In the genomic region with DNA sequence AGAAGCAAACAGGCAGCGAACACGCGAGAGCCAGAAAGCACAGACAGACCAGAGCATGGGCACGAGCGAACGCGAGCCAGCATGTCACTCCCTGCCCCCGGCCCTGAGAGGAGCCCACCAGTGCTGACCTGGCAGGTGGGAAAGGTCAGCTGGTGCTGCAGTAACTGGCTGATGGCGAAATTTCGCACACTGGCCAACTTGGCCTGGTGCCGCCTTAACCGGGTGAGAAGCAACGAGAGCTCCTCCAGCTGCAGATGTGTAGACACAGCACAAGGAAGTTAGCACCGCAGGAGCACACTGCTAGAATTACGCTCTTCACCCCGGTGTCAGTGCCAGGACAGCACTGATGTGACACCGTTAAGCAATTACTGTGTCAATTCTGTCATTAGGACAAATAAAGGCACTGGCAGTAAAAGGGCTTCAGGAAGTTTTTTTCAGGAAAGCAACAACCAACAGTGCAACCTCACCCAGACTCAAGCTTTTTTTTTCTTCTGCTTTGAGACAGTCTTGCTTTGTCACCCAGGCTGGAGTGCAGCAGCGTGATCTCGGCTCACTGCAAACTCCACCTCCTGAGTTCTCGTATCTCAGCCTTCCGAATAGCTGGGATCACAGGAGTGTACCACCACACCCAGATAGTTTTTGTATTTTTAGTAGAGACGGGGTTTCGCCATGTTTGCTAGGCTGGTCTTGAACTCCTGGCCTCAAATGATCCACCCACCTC, we compare ENCODE assay signal across 1 cellular context.
TF ChIP-seq lines count a peak whose summit lies in the region.

No MANE protein-coding gene starts in this region.

TF ChIP-seq in IMR-90, 13 proteins besides CTCF, POLR2A, EP300 and RAD21 (continued from another document):
- TF ChIP-seq, protein P1, sequence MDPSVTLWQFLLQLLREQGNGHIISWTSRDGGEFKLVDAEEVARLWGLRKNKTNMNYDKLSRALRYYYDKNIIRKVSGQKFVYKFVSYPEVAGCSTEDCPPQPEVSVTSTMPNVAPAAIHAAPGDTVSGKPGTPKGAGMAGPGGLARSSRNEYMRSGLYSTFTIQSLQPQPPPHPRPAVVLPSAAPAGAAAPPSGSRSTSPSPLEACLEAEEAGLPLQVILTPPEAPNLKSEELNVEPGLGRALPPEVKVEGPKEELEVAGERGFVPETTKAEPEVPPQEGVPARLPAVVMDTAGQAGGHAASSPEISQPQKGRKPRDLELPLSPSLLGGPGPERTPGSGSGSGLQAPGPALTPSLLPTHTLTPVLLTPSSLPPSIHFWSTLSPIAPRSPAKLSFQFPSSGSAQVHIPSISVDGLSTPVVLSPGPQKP (IDR thresholded peaks at IDR 0.05; ENCODE audit: borderline replicate concordance, low read depth, low read length): no peak
- TF ChIP-seq MXI1 (IDR thresholded peaks at IDR 0.05; ENCODE audit: borderline replicate concordance, low read depth, low read length) (no peak), MAZ (IDR thresholded peaks at IDR 0.05; ENCODE audit: borderline replicate concordance, low read depth, low read length) (no peak), RCOR1 (IDR thresholded peaks at IDR 0.05; ENCODE audit: insufficient replicate concordance, low read length) (no peak), MAFK (IDR thresholded peaks at IDR 0.05; ENCODE audit: low read depth, low read length) (no peak), BHLHE40 (IDR thresholded peaks at IDR 0.05; ENCODE audit: low read depth, low read length) (no peak), FOS (IDR thresholded peaks at IDR 0.05; ENCODE audit: low read depth, low read length) (no peak), NFE2L2 (IDR thresholded peaks at IDR 0.05; ENCODE audit: low read depth, low read length) (no peak), RFX5 (IDR thresholded peaks at IDR 0.05; ENCODE audit: low read depth, low read length) (no peak), CEBPB (IDR thresholded peaks at IDR 0.05; ENCODE audit: low read depth, low read length) (no peak), CHD1 (IDR thresholded peaks at IDR 0.05; ENCODE audit: low read depth, low read length) (no peak)
- TF ChIP-seq, protein P2, sequence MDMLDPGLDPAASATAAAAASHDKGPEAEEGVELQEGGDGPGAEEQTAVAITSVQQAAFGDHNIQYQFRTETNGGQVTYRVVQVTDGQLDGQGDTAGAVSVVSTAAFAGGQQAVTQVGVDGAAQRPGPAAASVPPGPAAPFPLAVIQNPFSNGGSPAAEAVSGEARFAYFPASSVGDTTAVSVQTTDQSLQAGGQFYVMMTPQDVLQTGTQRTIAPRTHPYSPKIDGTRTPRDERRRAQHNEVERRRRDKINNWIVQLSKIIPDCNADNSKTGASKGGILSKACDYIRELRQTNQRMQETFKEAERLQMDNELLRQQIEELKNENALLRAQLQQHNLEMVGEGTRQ (IDR thresholded peaks at IDR 0.05; ENCODE audit: low read depth, low read length): no peak
